Comparison of ENCODE assay signal across 8 cellular contexts in genomic region chr2:160970052-160970846, GRCh38.
DNase-seq lines count a peak whose midpoint lies in the region; ATAC-seq and TF ChIP-seq lines count a peak whose summit lies in the region.

No MANE protein-coding gene starts in this region.

- H3K4ac ChIP-seq in mesenchymal stem cell (ENCODE audit: low read depth in 1 of 2, low read length in 2 of 2), result no peak overlapping the region

- no TSS peak for BruUV-seq in HCT116 (replicated peaks; lab: Mats Ljungman, UMichigan)

- H3K4me2 ChIP-seq in HCT116 (ENCODE audit: low read length) (peak overlapping the region; percentile 27; the same call in 1 of the 2 replicates), mesenchymal stem cell (ENCODE audit: low read length, poor library complexity, severe bottlenecking) (peak overlapping the region; percentile 29)

- H3K14ac ChIP-seq in mesenchymal stem cell (ENCODE audit: low read length in 2 of 2), result no peak overlapping the region

- no peak overlapping the region for H2BK15ac ChIP-seq in mesenchymal stem cell (ENCODE audit: low read depth, poor library complexity, severe bottlenecking)

- no peaks in the 10 kb centered on the region for H3K9me3 ChIP-seq in BE2C
- no peaks in the 10 kb centered on the region for H3K9me3 ChIP-seq in HCT116 (ENCODE audit: control insufficient read depth in 1 of 2, insufficient read depth in 1 of 2, low read depth in 1 of 2, low read length in 2 of 2)
- H3K9me3 ChIP-seq in NT2/D1 (ENCODE audit: insufficient read depth, low read length), result no peaks in the 10 kb centered on the region
- H3K9me3 ChIP-seq in duodenal mucosa (ENCODE audit: control insufficient read depth in 1 of 2, low read length in 2 of 2), result peaks cover 0 to 2% of the 10 kb centered on the region in 2 donors
- H3K9me3 ChIP-seq in mesenchymal stem cell (ENCODE audit: control insufficient read depth, low read length), result no peaks in the 10 kb centered on the region

- intact Hi-C loops in HCT116 (cut with micrococcal nuclease), result loop anchor here (1.0 kb wide), 2 partner anchors 617 to 646 kb away; no protein-coding TSS in a partner anchor

- POLR2A ChIA-PET in HCT116 (lab: Charles Lee), result no interaction called here

- H3K79me1 ChIP-seq in mesenchymal stem cell (replicated peaks; ENCODE audit: low read length, poor library complexity, severe bottlenecking), result no peaks in the 10 kb centered on the region

- no peak overlapping the region for H2BK120ac ChIP-seq in mesenchymal stem cell (ENCODE audit: low read depth, low read length)

- H3K9me2 ChIP-seq in HCT116 (ENCODE audit: insufficient read depth), result no peaks in the 10 kb centered on the region

- H4K8ac ChIP-seq in mesenchymal stem cell (ENCODE audit: low read length), result no peak overlapping the region

- H2AFZ ChIP-seq in HCT116 (ENCODE audit: low read depth, low read length, poor library complexity, severe bottlenecking), result peak overlapping the region; percentile 98
- no peak overlapping the region for H2AFZ ChIP-seq in mesenchymal stem cell (ENCODE audit: low read depth, low read length)

- CTCF ChIA-PET in HCT116 (lab: Charles Lee), result interaction anchor here (0.6 to 2.1 kb wide), 12 partner anchors 18 to 861 kb away, joined by 3 to 23 read pairs (median 4); no protein-coding TSS in a partner anchor

- H3K27me3 ChIP-seq in BE2C (no peaks in the 10 kb centered on the region), HCT116 (ENCODE audit: insufficient read depth, low read length) (no peaks in the 10 kb centered on the region), NT2/D1 (ENCODE audit: insufficient read depth, insufficient read length) (no peaks in the 10 kb centered on the region), duodenal mucosa (ENCODE audit: control insufficient read depth in 1 of 2, insufficient read depth in 2 of 2, low read length in 2 of 2) (no peaks in the 10 kb centered on the region), mesenchymal stem cell (ENCODE audit: control insufficient read depth in 1 of 2, insufficient read depth in 1 of 2, low read length in 2 of 2) (no peaks in the 10 kb centered on the region)

- no peak overlapping the region for H3K18ac ChIP-seq in mesenchymal stem cell (ENCODE audit: low read depth in 1 of 2, low read length in 2 of 2)

- H3K36me3 ChIP-seq in BE2C, result no peaks in the 10 kb centered on the region
- H3K36me3 ChIP-seq in HCT116 (ENCODE audit: control insufficient read depth in 1 of 2, insufficient read depth in 2 of 2, low read length in 2 of 2), result no peaks in the 10 kb centered on the region
- no peaks in the 10 kb centered on the region for H3K36me3 ChIP-seq in NT2/D1 (ENCODE audit: insufficient read depth, insufficient read length, low read length)
- no peaks in the 10 kb centered on the region for H3K36me3 ChIP-seq in duodenal mucosa (ENCODE audit: control insufficient read depth in 1 of 2, insufficient read depth in 2 of 2, low read length in 2 of 2)
- H3K36me3 ChIP-seq in mesenchymal stem cell (ENCODE audit: control insufficient read depth in 1 of 2, insufficient read depth in 2 of 2, low read depth in 1 of 2, low read length in 2 of 2), result no peaks in the 10 kb centered on the region

- H3K79me2 ChIP-seq in HCT116 (ENCODE audit: insufficient read depth, low read length), result no peaks in the 10 kb centered on the region

- RAD21 ChIA-PET in HCT116 (lab: Charles Lee; ENCODE audit: low non-redundant PET in 1 of 2, low total read pairs in 2 of 2, uncharacterized antibody in 2 of 2, unreplicated experiment in 2 of 2), result interaction anchor here in 1 of 2 experiments (1.1 kb wide), 1 partner anchor 24 kb away, joined by 3 read pairs; no protein-coding TSS in a partner anchor

- H2BK12ac ChIP-seq in mesenchymal stem cell (ENCODE audit: low read length in 2 of 2), result no peak overlapping the region

- H3K27ac ChIP-seq in HCT116 (ENCODE audit: low read depth, low read length) (no peak overlapping the region), duodenal mucosa (ENCODE audit: low read depth, low read length) (no peak overlapping the region), mesenchymal stem cell (ENCODE audit: low read length, poor library complexity, severe bottlenecking) (peak overlapping the region; percentile 74)

- no peaks in the 10 kb centered on the region for H4K20me1 ChIP-seq in HCT116 (ENCODE audit: insufficient read depth)

- peak; percentile 33 for DNase-seq in BE2C
- peak; percentile 55 for DNase-seq in HCT116 (ENCODE audit: low read depth, low spot score)
- DNase-seq in NT2/D1 (ENCODE audit: low read depth, low spot score), result peak; percentile 80
- DNase-seq in mesenchymal stem cell, result peak; percentile 93
- DNase-seq in effector CD4-positive, alpha-beta T cell, result no peak
- DNase-seq in cortex of kidney (lab: John Stamatoyannopoulos, UW), result no peak

- 0% methylated on average over 2 of the region's 3 CpGs for WGBS in mesenchymal stem cell

- peak; percentile 87 for TF ChIP-seq RAD21 in HCT116 (IDR thresholded peaks at IDR 0.05; ENCODE audit: low read depth)

- TF ChIP-seq CTCF in BE2C (IDR thresholded peaks at IDR 0.05; ENCODE audit: low read depth, low read length) (peak; percentile 66), HCT116 (IDR thresholded peaks at IDR 0.05 in 2 of 3, conservative IDR thresholded peaks at IDR 0.05 in 1 of 3; ENCODE audit: borderline replicate concordance in 1 of 3, insufficient read depth in 1 of 3, low read depth in 2 of 3, low read length in 2 of 3) (peak; percentile 61 to 81 (median 71))

- H2BK5ac ChIP-seq in mesenchymal stem cell (ENCODE audit: low read depth, low read length, poor library complexity, severe bottlenecking), result no peak overlapping the region

- ATAC-seq in HCT116 (peak; percentile 79), GM21723 (IDR thresholded peaks at IDR 0.05; ENCODE audit: unreplicated experiment) (no peak)

- H3K23ac ChIP-seq in mesenchymal stem cell (ENCODE audit: low read length in 2 of 2), result no peak overlapping the region

- TF ChIP-seq POLR2A in HCT116 (IDR thresholded peaks at IDR 0.05; ENCODE audit: borderline replicate concordance, extremely low read depth, insufficient read depth, insufficient read length), result no peak

- no peak overlapping the region; the same call in 1 of the 2 replicates for H3K4me3 ChIP-seq in BE2C (ENCODE audit: low read depth, low read length)
- no peak overlapping the region for H3K4me3 ChIP-seq in HCT116 (replicated peaks in 1 of 2; ENCODE audit: low read depth in 1 of 2, low read length in 2 of 2)
- no peak overlapping the region for H3K4me3 ChIP-seq in NT2/D1 (ENCODE audit: insufficient read length, low read depth)
- peak overlapping the region; percentile 31 to 49 for H3K4me3 ChIP-seq in duodenal mucosa (ENCODE audit: low read depth in 1 of 2, low read length in 2 of 2)
- H3K4me3 ChIP-seq in mesenchymal stem cell (ENCODE audit: insufficient read depth in 1 of 2, low read depth in 1 of 2, low read length in 2 of 2), result no peak overlapping the region

- no peak overlapping the region for H4K91ac ChIP-seq in mesenchymal stem cell (ENCODE audit: low read length)

- H3K9ac ChIP-seq in HCT116 (ENCODE audit: low read length) (no peak overlapping the region), NT2/D1 (ENCODE audit: insufficient read length, low read depth) (peak overlapping the region; percentile 59), duodenal mucosa (ENCODE audit: low read depth in 1 of 2, low read length in 2 of 2) (no peak overlapping the region), mesenchymal stem cell (ENCODE audit: low read length) (peak overlapping the region; percentile 87)

- no peak overlapping the region for H2AK5ac ChIP-seq in mesenchymal stem cell (ENCODE audit: low read length, severe bottlenecking)

- no peaks in the 10 kb centered on the region for H3K4me1 ChIP-seq in BE2C
- peaks cover 0 to 4% of the 10 kb centered on the region in 2 experiments; a peak in 3 of 4 replicates for H3K4me1 ChIP-seq in HCT116 (ENCODE audit: control insufficient read depth in 1 of 2, insufficient read depth in 2 of 2, low read length in 2 of 2)
- H3K4me1 ChIP-seq in NT2/D1 (ENCODE audit: insufficient read depth, insufficient read length), result no peaks in the 10 kb centered on the region
- H3K4me1 ChIP-seq in duodenal mucosa (ENCODE audit: control insufficient read depth in 1 of 2, insufficient read depth in 2 of 2, low read length in 2 of 2), result no peaks in the 10 kb centered on the region
- H3K4me1 ChIP-seq in mesenchymal stem cell (ENCODE audit: control insufficient read depth, insufficient read depth, low read depth, low read length), result no peaks in the 10 kb centered on the region

TF ChIP-seq in HCT116, 20 proteins besides CTCF, POLR2A, EP300 and RAD21:
- TF ChIP-seq CBX3 (IDR thresholded peaks at IDR 0.05; ENCODE audit: low read depth) (no peak), ELF1 (IDR thresholded peaks at IDR 0.05; ENCODE audit: borderline replicate concordance, low read depth) (peak; percentile 31), EGR1 (IDR thresholded peaks at IDR 0.05; ENCODE audit: low read depth) (peak; percentile 34; the same call in 1 of the 2 replicates)

Comparison
In these comparisons a context has a peak if more than half of its experiments do, and no peak if none do; other contexts are left out.
1. DNase-seq: peak in BE2C (single experiment), HCT116 (single experiment), NT2/D1 (single experiment) and mesenchymal stem cell (single experiment); none in effector CD4-positive, alpha-beta T cell (single experiment) and cortex of kidney (single experiment).
2. H3K4me3 ChIP-seq: peak in duodenal mucosa (2 of 2); none in BE2C (single experiment), HCT116 (0 of 2), NT2/D1 (single experiment) and mesenchymal stem cell (0 of 2).
3. H3K9ac ChIP-seq: peak in NT2/D1 (single experiment) and mesenchymal stem cell (single experiment); none in HCT116 (single experiment) and duodenal mucosa (0 of 2).